9 cellular contexts compared by ENCODE assay signal in the genomic region with DNA sequence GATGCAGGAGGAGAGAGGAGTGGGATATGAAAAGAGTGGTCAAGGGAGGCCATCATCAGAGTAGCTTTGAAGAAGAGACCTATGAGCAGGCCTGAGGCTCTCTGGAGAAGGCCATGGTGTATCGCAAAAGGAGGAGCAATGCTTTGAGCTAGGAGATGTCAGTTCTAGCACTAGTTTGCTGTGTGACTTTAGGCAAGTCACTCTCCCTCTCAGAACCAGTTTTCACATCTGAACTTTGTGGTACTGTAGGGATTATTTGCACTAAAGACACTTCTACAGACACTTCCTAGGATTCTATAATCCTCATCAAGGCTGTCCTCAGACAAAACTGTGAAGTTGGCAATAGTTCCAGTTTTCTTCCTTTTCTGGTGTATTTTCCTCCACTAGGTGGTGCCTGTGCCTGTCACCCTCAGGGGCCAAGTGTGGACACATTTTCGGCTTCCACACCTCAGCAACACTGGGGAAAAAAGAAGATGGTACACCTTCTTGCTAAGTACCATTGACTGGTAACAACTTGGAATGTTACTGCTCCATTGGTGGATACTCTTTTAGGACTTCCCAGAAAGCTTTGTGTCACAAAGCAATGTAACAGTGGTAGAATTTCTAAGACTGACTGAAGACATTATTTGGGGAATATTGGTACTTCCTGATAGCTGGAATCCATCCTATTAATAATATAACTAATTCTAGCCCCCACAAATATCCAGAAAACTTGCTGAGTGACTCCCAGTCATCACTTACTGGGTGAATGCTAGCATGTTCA. TPM values are rescaled to one million over a fixed set of nuclear protein-coding genes. Genes with fewer than 3 reads are reported as not detected.
DNase-seq lines count a peak whose midpoint lies in the region; ATAC-seq and TF ChIP-seq lines count a peak whose summit lies in the region.
"Had no signal": no experiment of that assay in that cellular context is flagged by ENCODE, and none has a peak within 500 bp of the region (broad histone marks: within the 10 kb centered on the region; RNA-seq: fewer than 3 reads in every experiment).

No MANE protein-coding gene starts in this region.

- no peaks in the 10 kb centered on the region for H3K27me3 ChIP-seq in osteoblast (ENCODE audit: insufficient read depth, low read length)

- no peaks in the 10 kb centered on the region for H4K20me1 ChIP-seq in osteoblast (ENCODE audit: insufficient read depth, low read length)

- no peaks in the 10 kb centered on the region for H3K9me3 Mint-ChIP-seq in activated CD4-positive, alpha-beta T cell treated with anti-CD3 and anti-CD28 coated beads for 36 hours (ENCODE audit: low read depth)

- ATAC-seq in activated CD4-positive, alpha-beta T cell treated with anti-CD3 and anti-CD28 coated beads for 36 hours = no peak

- TF ChIP-seq CTCF in GM12865 (IDR thresholded peaks at IDR 0.05; ENCODE audit: insufficient read depth, low read depth, low read length, missing control alignments) (peak; percentile 43), choroid plexus epithelial cell (conservative IDR thresholded peaks at IDR 0.05; ENCODE audit: low read depth, low read length) (peak; percentile 65), osteoblast (IDR thresholded peaks at IDR 0.05; ENCODE audit: extremely low read depth, low read depth, low read length) (peak; percentile 62)

- H3K4me3 ChIP-seq in GM12865 (ENCODE audit: low read depth, low read length) (no peak overlapping the region), choroid plexus epithelial cell (ENCODE audit: low read depth, low read length) (no peak overlapping the region), osteoblast (ENCODE audit: insufficient read depth, low read length) (no peak overlapping the region)

- DNase-seq in GM12865 (ENCODE audit: low read depth) = peak; percentile 18
- DNase-seq in M059J (ENCODE audit: low read depth) = peak; percentile 22
- no peak for DNase-seq in choroid plexus epithelial cell (ENCODE audit: low read depth)
- no peak for DNase-seq in osteoblast (ENCODE audit: insufficient read length, low spot score, missing footprints)
- no peak for DNase-seq in SK-N-DZ (ENCODE audit: low spot score)
- DNase-seq in activated CD4-positive, alpha-beta T cell treated with anti-CD3 and anti-CD28 coated beads for 36 hours = no peak
- DNase-seq in activated CD4-positive, CD25-positive, alpha-beta regulatory T cell treated with anti-CD3 and anti-CD28 coated beads, Interleukin-2, amount 50 U/mL, for 72 hours = no peak
- no peak for DNase-seq in T-helper 2 cell
- DNase-seq: NCI-H2107 had no signal

- H3K4me3 Mint-ChIP-seq in activated CD4-positive, alpha-beta T cell treated with anti-CD3 and anti-CD28 coated beads for 36 hours = no peak overlapping the region

- no peak overlapping the region for H3K27ac Mint-ChIP-seq in activated CD4-positive, alpha-beta T cell treated with anti-CD3 and anti-CD28 coated beads for 36 hours

- H3K27ac ChIP-seq in osteoblast (ENCODE audit: low read depth, low read length) = no peak overlapping the region

- H3K4me1 ChIP-seq in osteoblast (ENCODE audit: insufficient read depth, low read length) = peaks cover 8% of the 10 kb centered on the region

- H3K79me2 ChIP-seq in osteoblast (ENCODE audit: insufficient read depth, low read length) = peaks cover 5% of the 10 kb centered on the region

- no peaks in the 10 kb centered on the region for H3K36me3 Mint-ChIP-seq in activated CD4-positive, alpha-beta T cell treated with anti-CD3 and anti-CD28 coated beads for 36 hours (ENCODE audit: low read depth)

- no peaks in the 10 kb centered on the region for H3K4me1 Mint-ChIP-seq in activated CD4-positive, alpha-beta T cell treated with anti-CD3 and anti-CD28 coated beads for 36 hours

- CTCF ChIA-PET in activated CD4-positive, alpha-beta T cell treated with anti-CD3 and anti-CD28 coated beads for 36 hours (lab: Charles Lee) = interaction anchor here (0.6 kb wide), 1 partner anchor 217 kb away, joined by 3 read pairs; no protein-coding TSS in a partner anchor

- POLR2A ChIA-PET in activated CD4-positive, alpha-beta T cell treated with anti-CD3 and anti-CD28 coated beads for 36 hours (lab: Charles Lee) = no interaction called here

- H3K27me3 Mint-ChIP-seq in activated CD4-positive, alpha-beta T cell treated with anti-CD3 and anti-CD28 coated beads for 36 hours = peaks cover 10% of the 10 kb centered on the region

- H3K4me2 ChIP-seq in osteoblast (ENCODE audit: insufficient read depth, low read length) = no peak overlapping the region

- H3K36me3 ChIP-seq in osteoblast (ENCODE audit: insufficient read depth, low read length) = no peaks in the 10 kb centered on the region

- H3K9me3 ChIP-seq in osteoblast (ENCODE audit: low read depth, low read length) = no peaks in the 10 kb centered on the region

- intact Hi-C loops in activated CD4-positive, alpha-beta T cell treated with anti-CD3 and anti-CD28 coated beads for 36 hours (cut with DNase I, micrococcal nuclease) = no loop called here

- no peak overlapping the region for H2AFZ ChIP-seq in osteoblast (ENCODE audit: low read length)

RNA-seq across cellular contexts. Expression of a gene that starts 9.9 kb away (rescaled TPM):
- 0.15 and 0.20 TPM in 2 replicates for total RNA-seq in M059J (2014; rRNA removed; shearing (Covaris generic))
- total RNA-seq in osteoblast = 56.5 and 86.9 TPM in 2 replicates
- not detected in 2 replicates for polyA plus RNA-seq in SK-N-DZ (2014; cell fraction: cytosol; rRNA removed)
- polyA plus RNA-seq in SK-N-DZ (2014; cell fraction: nucleus; rRNA removed) = not detected in 2 replicates
- not detected for total RNA-seq in activated CD4-positive, alpha-beta T cell treated with anti-CD3 and anti-CD28 coated beads for 36 hours

Comparison
In these comparisons a context has a peak if more than half of its experiments do, and no peak if none do; other contexts are left out.
1. DNase-seq: peak in GM12865 (single experiment) and M059J (single experiment); none in choroid plexus epithelial cell (single experiment), osteoblast (single experiment), SK-N-DZ (single experiment), activated CD4-positive, alpha-beta T cell treated with anti-CD3 and anti-CD28 coated beads for 36 hours (single experiment), activated CD4-positive, CD25-positive, alpha-beta regulatory T cell treated with anti-CD3 and anti-CD28 coated beads, Interleukin-2, amount 50 U/mL, for 72 hours (single experiment) and T-helper 2 cell (0 of 5).
2. RNA of a gene that starts 9.9 kb away (total RNA-seq): 56.5 to 86.9 TPM in osteoblast; 0.15 to 0.20 TPM in M059J and not detected in activated CD4-positive, alpha-beta T cell treated with anti-CD3 and anti-CD28 coated beads for 36 hours; every median in the first group is over 10 times any median in the second.
3. Peak in every context shown above with its lines, with median percentiles within 50 percentile points of each other: CTCF ChIP-seq.